18 cellular contexts compared by ENCODE assay signal in genomic region chr20:9185511-9185910, GRCh38.
DNase-seq lines count a peak whose midpoint lies in the region; ATAC-seq, FAIRE-seq and TF ChIP-seq lines count a peak whose summit lies in the region.
"Had no signal": no experiment of that assay in that cellular context is flagged by ENCODE, and none has a peak within 500 bp of the region (broad histone marks: within the 10 kb centered on the region; RNA-seq: fewer than 3 reads in every experiment).

No MANE protein-coding gene starts in this region.

- peak; percentile 69 for DNase-seq in Daoy (ENCODE audit: low read depth)
- DNase-seq in HTR-8/SVneo (ENCODE audit: insufficient read length, low spot score), result peak; percentile 39
- peak; percentile 21 for DNase-seq in amniotic epithelial cell (ENCODE audit: low read depth)
- peak; percentile 65 for DNase-seq in iris pigment epithelial cell (ENCODE audit: low read depth)
- no peak for DNase-seq in KG1 (lab: John Stamatoyannopoulos, UW)
- DNase-seq in stimulated activated CD4-positive, alpha-beta T cell treated with anti-CD3 and anti-CD28 coated beads, Interleukin-15, amount 100 ng/mL, for 24 hours, result no peak
- DNase-seq in lower lobe of right lung, result no peak
- DNase-seq: activated CD4-positive, CD25-positive, alpha-beta regulatory T cell treated with anti-CD3 and anti-CD28 coated beads, Interleukin-2, amount 50 U/mL, for 72 hours; activated T-cell treated with anti-CD3 and anti-CD28 coated beads for 4 hours; CD4-positive, CD25-positive, alpha-beta regulatory T cell; hippocampal formation; right cardiac atrium; stimulated activated CD4-positive, alpha-beta T cell treated with anti-CD3 and anti-CD28 coated beads, Interleukin-4, amount 100 ng/mL, for 4 hours had no signal

- no peaks in the 10 kb centered on the region for H3K4me1 ChIP-seq in lower lobe of right lung

- H3K27ac ChIP-seq in lower lobe of right lung, result no peak overlapping the region
- H3K27ac ChIP-seq: KMS-11 had no signal

- no peaks in the 10 kb centered on the region for H3K36me3 ChIP-seq in lower lobe of right lung

- H3K27me3 ChIP-seq in lower lobe of right lung (ENCODE audit: low read depth), result no peaks in the 10 kb centered on the region

- no peaks in the 10 kb centered on the region for H3K9me3 ChIP-seq in lower lobe of right lung

- peak; percentile 89 for FAIRE-seq in HTR-8/SVneo (lab: Jason Lieb, UNC)
- FAIRE-seq: urothelium cell line had no signal

- no peak overlapping the region for H3K4me3 ChIP-seq in lower lobe of right lung

- intact Hi-C loops in lower lobe of right lung (cut with DNase I), result no loop called here

- no peak for ATAC-seq in GM21737 (IDR thresholded peaks at IDR 0.05; ENCODE audit: unreplicated experiment)
- ATAC-seq in lower lobe of right lung, result no peak
- ATAC-seq: natural killer cell treated with Interleukin-12 subunit alpha and Interleukin-12 subunit beta and Interleukin-15 and Interleukin-18, amount 100 ng/mL, for 72 hours; right cardiac atrium; stimulated activated memory B cell treated with anti-CD40 and anti-IgM and Interleukin-4, amounts not matched to agents 10 μg/mL and 1 μg/mL and 100 μg/mL, for 72 hours had no signal

- TF ChIP-seq CTCF in lower lobe of right lung (IDR thresholded peaks at IDR 0.05), result no peak

Comparison
In these comparisons a context has a peak if more than half of its experiments do, and no peak if none do; other contexts are left out.
1. DNase-seq: peak in Daoy (single experiment), HTR-8/SVneo (single experiment), amniotic epithelial cell (single experiment) and iris pigment epithelial cell (single experiment); none in KG1 (single experiment), stimulated activated CD4-positive, alpha-beta T cell treated with anti-CD3 and anti-CD28 coated beads, Interleukin-15, amount 100 ng/mL, for 24 hours (single experiment) and lower lobe of right lung (single experiment).